Comparison of ENCODE assay signal across 1 cellular context in genomic region chr19:35608250-35608649, GRCh38.
A peak's percentile ranks its signal among the peaks of the same experiment; 100 is the strongest.
TF ChIP-seq lines count a peak whose summit lies in the region.

No MANE protein-coding gene starts in this region.

TF ChIP-seq in HepG2, 621 proteins besides CTCF, POLR2A, EP300 and RAD21:
- TF ChIP-seq THAP11 (CRISPR knock-in tag; IDR thresholded peaks at IDR 0.05) (peak; percentile 93), ZNF143 (CRISPR knock-in tag; IDR thresholded peaks at IDR 0.05) (peak; percentile 80), CHD4 (IDR thresholded peaks at IDR 0.05; ENCODE audit: borderline replicate concordance, low read length) (no peak), ERF (CRISPR knock-in tag; IDR thresholded peaks at IDR 0.05) (no peak), ZNF674 (CRISPR knock-in tag; IDR thresholded peaks at IDR 0.05; ENCODE audit: low read depth) (no peak)
